In the genomic region with DNA sequence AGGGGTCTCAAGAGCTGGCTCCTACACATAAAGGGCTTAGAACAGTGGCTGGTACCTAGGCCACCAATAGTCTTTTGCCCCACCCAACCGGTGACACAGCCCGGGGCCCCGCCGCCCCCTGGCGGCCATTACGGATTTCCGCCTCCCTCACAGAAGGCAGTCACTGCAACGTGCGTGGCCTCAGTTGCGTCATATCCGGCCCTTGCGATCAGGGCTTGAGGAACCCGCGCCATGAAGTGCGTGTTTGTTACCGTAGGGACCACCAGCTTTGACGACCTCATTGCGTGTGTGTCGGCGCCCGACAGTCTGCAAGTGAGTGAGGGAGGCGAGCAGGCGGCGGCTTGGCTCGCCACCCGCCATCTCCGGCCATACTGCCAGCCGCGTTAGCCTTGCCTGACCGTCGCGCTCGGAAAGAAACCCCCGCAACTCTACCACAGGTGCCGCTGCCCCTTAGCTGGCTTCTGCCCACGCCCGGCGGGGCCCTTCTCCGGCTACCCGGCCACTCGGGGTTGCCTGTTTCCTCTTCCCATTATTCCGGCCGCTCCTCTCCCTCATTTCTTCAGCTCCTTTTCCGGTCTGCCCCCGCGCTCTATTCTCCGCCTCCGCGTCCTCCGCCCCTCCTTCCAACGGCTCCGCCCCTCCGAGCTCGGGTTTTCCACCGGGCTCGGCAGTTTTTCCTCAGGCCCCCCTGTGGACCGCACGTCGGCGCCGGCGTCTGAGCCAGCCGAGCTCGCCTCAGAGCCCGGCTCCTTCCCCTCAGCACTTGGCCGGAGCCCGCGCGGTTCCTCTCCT, we compare ENCODE assay signal across 8 cellular contexts.
A peak's percentile ranks its signal among the peaks of the same experiment; 100 is the strongest.
DNase-seq lines count a peak whose midpoint lies in the region; ATAC-seq lines count a peak whose summit lies in the region.

A gene (plus strand): TSS at position 183 of the 792 bp plus-strand sequence. CDS start 49 bp downstream, at position 232.

- ATAC-seq in GM19043 (IDR thresholded peaks at IDR 0.05; ENCODE audit: low read depth, unreplicated experiment): peak; percentile 97
- ATAC-seq in HG03378 (IDR thresholded peaks at IDR 0.05; ENCODE audit: unreplicated experiment): peak; percentile 92

- DNase-seq in Ammon's horn (ENCODE audit: low spot score) (peak; percentile 90), NCI-H446 treated with DMSO at 0.1 percent for 48 hours (lab: John Stamatoyannopoulos, UW) (peak; percentile 83), cerebellar nuclear complex (lab: John Stamatoyannopoulos, UW) (peak; percentile 15 to 22), islet precursor cell (peak; percentile 95)
- DNase-seq in activated CD4-positive, CD25-positive, alpha-beta regulatory T cell treated with anti-CD3 and anti-CD28 coated beads, Interleukin-2, amount 50 U/mL, for 72 hours: peak; percentile 86
- peak; percentile 76 to 78 (median 78) for DNase-seq in stimulated activated CD4-positive, alpha-beta T cell treated with anti-CD3 and anti-CD28 coated beads, Interleukin-12 subunit alpha, Interleukin-12 subunit beta, amount 100 ng/mL, for 48 hours (ENCODE audit: low read depth in 2 of 3, low spot score in 1 of 3)

Comparison
In these comparisons a context has a peak if more than half of its experiments do, and no peak if none do; other contexts are left out.
1. Peak in every context shown above with its lines: DNase-seq and ATAC-seq.
2. DNase-seq: peak in every context shown above with its lines; median percentile 95 in islet precursor cell; 90 in Ammon's horn; 86 in activated CD4-positive, CD25-positive, alpha-beta regulatory T cell treated with anti-CD3 and anti-CD28 coated beads, Interleukin-2, amount 50 U/mL, for 72 hours; 83 in NCI-H446 treated with DMSO at 0.1 percent for 48 hours; 78 in stimulated activated CD4-positive, alpha-beta T cell treated with anti-CD3 and anti-CD28 coated beads, Interleukin-12 subunit alpha, Interleukin-12 subunit beta, amount 100 ng/mL, for 48 hours; 18 in cerebellar nuclear complex.